8 cellular contexts compared by ENCODE assay signal in the genomic region with DNA sequence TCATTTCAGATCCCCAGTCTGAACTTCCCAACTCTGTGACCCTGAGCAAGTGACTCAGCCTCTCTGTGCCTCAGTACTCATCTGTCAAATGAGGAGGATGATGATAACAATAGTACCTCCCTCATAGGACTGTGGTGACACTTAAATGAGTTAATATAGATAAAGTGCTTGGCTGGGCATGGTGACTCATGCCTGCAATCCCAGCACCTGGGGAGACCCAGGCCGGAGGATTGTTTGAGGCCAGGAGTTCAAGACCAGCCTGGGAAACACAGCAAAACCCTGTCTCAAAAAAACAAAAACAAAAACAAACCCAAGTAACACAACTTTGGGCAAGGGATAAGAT. TPM values are rescaled to one million over a fixed set of nuclear protein-coding genes. Genes with fewer than 3 reads are reported as not detected.
DNase-seq lines count a peak whose midpoint lies in the region; ATAC-seq and TF ChIP-seq lines count a peak whose summit lies in the region.

No MANE protein-coding gene starts in this region.

- no peaks in the 10 kb centered on the region for H3K27me3 ChIP-seq in osteoblast (ENCODE audit: insufficient read depth, low read length)

- no peak overlapping the region for H3K27ac ChIP-seq in osteoblast (ENCODE audit: low read depth, low read length)

- H3K4me2 ChIP-seq in osteoblast (ENCODE audit: insufficient read depth, low read length), result no peak overlapping the region

- peaks cover 18% of the 10 kb centered on the region for H3K4me1 ChIP-seq in osteoblast (ENCODE audit: insufficient read depth, low read length)

- peak; percentile 38 for DNase-seq in fibroblast of pulmonary artery (ENCODE audit: low read depth)
- peak; percentile 53 for DNase-seq in stimulated activated naive CD4-positive, alpha-beta T cell treated with Interleukin-2 at 50 U/mL for 16 hours (lab: John Stamatoyannopoulos, UW)
- no peak for DNase-seq in SW 1271 (lab: John Stamatoyannopoulos, UW)
- DNase-seq in osteoblast (ENCODE audit: insufficient read length, low spot score, missing footprints), result no peak
- no peak for DNase-seq in GM20000 (ENCODE audit: low spot score)

- H2AFZ ChIP-seq in osteoblast (ENCODE audit: low read length), result no peak overlapping the region

- peaks cover 5% of the 10 kb centered on the region for H4K20me1 ChIP-seq in osteoblast (ENCODE audit: insufficient read depth, low read length)

- H3K9me3 ChIP-seq in osteoblast (ENCODE audit: low read depth, low read length), result no peaks in the 10 kb centered on the region

- no peak for TF ChIP-seq CTCF in fibroblast of pulmonary artery (IDR thresholded peaks at IDR 0.05; ENCODE audit: low read length, missing control alignments)
- TF ChIP-seq CTCF in osteoblast (IDR thresholded peaks at IDR 0.05; ENCODE audit: extremely low read depth, low read depth, low read length), result no peak
- TF ChIP-seq CTCF in GM20000 (IDR thresholded peaks at IDR 0.05; ENCODE audit: extremely low read depth, missing control alignments), result no peak

- H3K79me2 ChIP-seq in osteoblast (ENCODE audit: insufficient read depth, low read length), result no peaks in the 10 kb centered on the region

- H3K4me3 ChIP-seq in fibroblast of pulmonary artery (replicated peaks; ENCODE audit: low read depth, low read length) (no peak overlapping the region), osteoblast (ENCODE audit: insufficient read depth, low read length) (no peak overlapping the region)

- H3K36me3 ChIP-seq in osteoblast (ENCODE audit: insufficient read depth, low read length), result no peaks in the 10 kb centered on the region

- ATAC-seq in HG03378 (IDR thresholded peaks at IDR 0.05; ENCODE audit: unreplicated experiment) (peak; percentile 15), HG02852 (IDR thresholded peaks at IDR 0.05; ENCODE audit: unreplicated experiment) (no peak)
- peak; percentile 65 to 66 for ATAC-seq in activated CD4-positive, CD25-positive, alpha-beta regulatory T cell treated with anti-CD3 and anti-CD28 coated beads, Interleukin-2, amount 50 U/mL, for 24 hours

RNA-seq across cellular contexts. Expression of gene ECE1, which starts 4.8 kb away (rescaled TPM):
- total RNA-seq in osteoblast, result 32.6 and 34.8 TPM in 2 replicates

Comparison
In these comparisons a context has a peak if more than half of its experiments do, and no peak if none do; other contexts are left out.
1. DNase-seq: peak in fibroblast of pulmonary artery (single experiment) and stimulated activated naive CD4-positive, alpha-beta T cell treated with Interleukin-2 at 50 U/mL for 16 hours (single experiment); none in SW 1271 (0 of 2), osteoblast (single experiment) and GM20000 (single experiment).